Comparison of ENCODE assay signal across 26 cellular contexts in the genomic region with DNA sequence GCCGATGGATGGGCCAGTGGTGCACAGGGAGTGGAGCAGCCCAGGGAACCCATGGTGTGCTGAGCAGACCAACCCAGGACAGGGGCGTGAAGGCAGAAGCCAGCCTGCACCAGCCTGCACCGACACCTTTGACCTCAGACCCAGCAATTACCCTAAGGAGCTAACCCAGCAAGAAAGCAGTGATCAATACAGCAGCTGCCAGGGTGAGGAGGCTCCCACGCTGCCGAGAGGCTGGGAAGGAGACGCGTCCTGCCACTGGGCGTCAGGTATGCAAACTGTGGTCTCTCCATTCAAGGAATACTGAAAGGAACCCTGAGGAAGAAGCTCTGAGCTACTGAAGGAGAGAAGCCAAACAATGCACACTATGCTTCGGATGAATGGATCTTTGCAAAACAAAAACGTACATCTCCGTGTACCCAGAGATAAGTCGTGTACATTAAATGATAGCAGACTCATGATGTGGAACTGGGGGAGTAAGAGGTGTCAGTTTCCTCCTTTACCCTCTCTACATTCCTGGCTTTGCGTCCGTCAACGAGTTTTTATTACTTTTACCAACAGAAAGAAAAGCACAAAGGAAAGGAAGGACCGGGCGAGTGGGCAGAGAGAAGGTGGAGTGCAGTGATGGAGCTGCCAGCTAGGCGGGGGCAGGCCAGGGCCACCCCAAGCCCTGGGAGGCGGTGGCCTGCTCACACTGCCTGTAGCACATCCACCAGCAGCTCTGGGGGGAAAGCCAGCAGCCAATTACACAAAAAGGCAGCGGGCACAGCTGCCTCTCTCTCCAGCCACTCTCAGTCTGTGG. TPM values are rescaled to one million over a fixed set of nuclear protein-coding genes. Genes with fewer than 3 reads are reported as not detected.
DNase-seq lines count a peak whose midpoint lies in the region; ATAC-seq, FAIRE-seq and TF ChIP-seq lines count a peak whose summit lies in the region.
"Had no signal": no experiment of that assay in that cellular context is flagged by ENCODE, and none has a peak within 500 bp of the region (broad histone marks: within the 10 kb centered on the region; RNA-seq: fewer than 3 reads in every experiment).

No MANE protein-coding gene starts in this region.

- in situ Hi-C loops in KBM-7 (cut with MboI; ENCODE audit: low pct_unique_long_range_greater_than_20kb, low sequenced_read_pairs): no loop called here

- H3K27ac Mint-ChIP-seq in progenitor cell of endocrine pancreas: peak overlapping the region; percentile 89
- no peak overlapping the region for H3K27ac Mint-ChIP-seq in activated CD8-positive, alpha-beta memory T cell treated with anti-CD3 and anti-CD28 coated beads, Interleukin-2, amount 10 ng/mL, durations not matched to agents 7 days and 5 days
- H3K27ac Mint-ChIP-seq: activated B cell treated with CpG ODN at 0.5 μM for 24 hours; activated T-cell treated with anti-CD3 and anti-CD28 coated beads, Interleukin-2, amount 50 U/mL, for 24 hours had no signal

- no peak for ATAC-seq in activated CD8-positive, alpha-beta memory T cell treated with anti-CD3 and anti-CD28 coated beads, Interleukin-2, amount 10 ng/mL, durations not matched to agents 7 days and 5 days
- ATAC-seq: right lobe of liver had no signal

- H3K27me3 ChIP-seq in bronchial epithelial cell (ENCODE audit: control insufficient read depth, insufficient read depth, low read length): no peaks in the 10 kb centered on the region
- no peaks in the 10 kb centered on the region for H3K27me3 ChIP-seq in layer of hippocampus (ENCODE audit: control insufficient read depth, insufficient read depth, low read length)
- H3K27me3 ChIP-seq: adrenal gland, cardiac muscle cell, right lobe of liver had no signal

- TF ChIP-seq CTCF in bronchial epithelial cell (IDR thresholded peaks at IDR 0.05; ENCODE audit: insufficient read depth, low read length, severe bottlenecking) (no peak), progenitor cell of endocrine pancreas (IDR thresholded peaks at IDR 0.05; ENCODE audit: unreplicated experiment) (no peak)

- H3K36me3 ChIP-seq in bronchial epithelial cell (ENCODE audit: control insufficient read depth, insufficient read depth, low read length): no peaks in the 10 kb centered on the region
- H3K36me3 ChIP-seq: adrenal gland, cardiac muscle cell, right lobe of liver had no signal

- peaks cover 28% of the 10 kb centered on the region for H3K4me1 Mint-ChIP-seq in progenitor cell of endocrine pancreas (ENCODE audit: low read depth)
- no peaks in the 10 kb centered on the region for H3K4me1 Mint-ChIP-seq in activated CD8-positive, alpha-beta memory T cell treated with anti-CD3 and anti-CD28 coated beads, Interleukin-2, amount 10 ng/mL, durations not matched to agents 7 days and 5 days
- H3K4me1 Mint-ChIP-seq: activated B cell treated with CpG ODN at 0.5 μM for 24 hours had no signal

- DNase-seq in ELF-1 (ENCODE audit: low read depth, low spot score) (peak; percentile 47), bronchial epithelial cell (ENCODE audit: low read depth) (no peak), progenitor cell of endocrine pancreas (ENCODE audit: low spot score, unreplicated experiment) (no peak), NCI-H1436 treated with DMSO at 0.1 percent for 48 hours (lab: John Stamatoyannopoulos, UW) (no peak), KBM-7 (no peak)
- no peak for DNase-seq in effector CD4-positive, alpha-beta T cell
- no peak for DNase-seq in activated CD8-positive, alpha-beta memory T cell treated with anti-CD3 and anti-CD28 coated beads, Interleukin-2, amount 10 ng/mL, durations not matched to agents 7 days and 5 days
- DNase-seq: activated B cell treated with CpG ODN at 0.5 μM for 24 hours; activated T-cell treated with anti-CD3 and anti-CD28 coated beads, Interleukin-2, amount 50 U/mL, for 24 hours; Calu3; erythroblast; foreskin melanocyte; HCEC 1CT; NCI-H187; NCI-H226; NCI-H774; occipital lobe; right lobe of liver; T1000 had no signal

- peak overlapping the region; percentile 29 for H3K4me3 Mint-ChIP-seq in progenitor cell of endocrine pancreas (ENCODE audit: low read depth)
- H3K4me3 Mint-ChIP-seq in activated CD8-positive, alpha-beta memory T cell treated with anti-CD3 and anti-CD28 coated beads, Interleukin-2, amount 10 ng/mL, durations not matched to agents 7 days and 5 days: no peak overlapping the region
- H3K4me3 Mint-ChIP-seq: activated B cell treated with CpG ODN at 0.5 μM for 24 hours; activated T-cell treated with anti-CD3 and anti-CD28 coated beads, Interleukin-2, amount 50 U/mL, for 24 hours had no signal

- CTCF ChIA-PET in activated CD8-positive, alpha-beta memory T cell treated with anti-CD3 and anti-CD28 coated beads, Interleukin-2, amount 10 ng/mL, durations not matched to agents 7 days and 5 days (lab: Charles Lee): no interaction called here

- H3K9me3 Mint-ChIP-seq in progenitor cell of endocrine pancreas (ENCODE audit: low read depth): peaks cover 4% of the 10 kb centered on the region
- H3K9me3 Mint-ChIP-seq in activated CD8-positive, alpha-beta memory T cell treated with anti-CD3 and anti-CD28 coated beads, Interleukin-2, amount 10 ng/mL, durations not matched to agents 7 days and 5 days (ENCODE audit: low read depth): no peaks in the 10 kb centered on the region

- FAIRE-seq in bronchial epithelial cell (lab: Jason Lieb, UNC): peak; percentile 80
- FAIRE-seq: islet of Langerhans had no signal

- H3K4me3 ChIP-seq in bronchial epithelial cell (ENCODE audit: low read depth, low read length): no peak overlapping the region
- H3K4me3 ChIP-seq: adrenal gland, cardiac muscle cell, right lobe of liver had no signal

- H3K27me3 Mint-ChIP-seq in progenitor cell of endocrine pancreas: no peaks in the 10 kb centered on the region
- no peaks in the 10 kb centered on the region for H3K27me3 Mint-ChIP-seq in activated CD8-positive, alpha-beta memory T cell treated with anti-CD3 and anti-CD28 coated beads, Interleukin-2, amount 10 ng/mL, durations not matched to agents 7 days and 5 days

- peak overlapping the region; percentile 27 for H3K27ac ChIP-seq in layer of hippocampus (ENCODE audit: low read depth, low read length)
- H3K27ac ChIP-seq: adrenal gland, C4-2B, cardiac muscle cell, right lobe of liver had no signal

- H3K36me3 Mint-ChIP-seq in progenitor cell of endocrine pancreas (ENCODE audit: insufficient read depth): no peaks in the 10 kb centered on the region
- H3K36me3 Mint-ChIP-seq in activated CD8-positive, alpha-beta memory T cell treated with anti-CD3 and anti-CD28 coated beads, Interleukin-2, amount 10 ng/mL, durations not matched to agents 7 days and 5 days: no peaks in the 10 kb centered on the region

RNA-seq across cellular contexts. Expression of a gene that starts 29.4 kb away (rescaled TPM):
- total RNA-seq in bronchial epithelial cell (under 0.01 TPM in 1 of 2 replicates, not detected in the other), progenitor cell of endocrine pancreas (0.51 and 1.3 TPM in 2 replicates)
- total RNA-seq in activated CD8-positive, alpha-beta memory T cell treated with anti-CD3 and anti-CD28 coated beads, Interleukin-2, amount 10 ng/mL, durations not matched to agents 7 days and 5 days: not detected
- total RNA-seq: activated B cell treated with CpG ODN at 0.5 μM for 24 hours, Calu3, LHCN-M2, OCI-LY7 had no signal
